33 cellular contexts compared by ENCODE assay signal in the genomic region with DNA sequence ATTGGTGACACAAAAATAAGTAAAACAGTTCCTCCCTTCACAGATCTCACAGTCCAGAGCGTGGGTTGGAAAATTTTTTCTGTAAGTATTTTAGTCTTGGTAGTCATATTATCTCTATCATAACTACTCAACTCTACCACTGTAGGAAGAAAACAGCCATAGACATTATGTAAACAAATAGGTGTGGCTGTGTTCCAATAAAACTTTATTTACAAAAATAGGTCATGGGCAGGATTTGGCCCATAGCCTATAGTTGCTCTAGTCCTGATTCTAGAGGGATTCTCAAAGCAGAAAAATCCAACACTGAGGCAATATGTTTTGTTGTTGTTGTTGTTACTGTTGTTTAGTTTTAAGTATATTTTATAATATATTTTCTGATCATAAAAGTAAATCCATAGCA.
"Had no signal": no experiment of that assay in that cellular context is flagged by ENCODE, and none has a peak within 500 bp of the region (broad histone marks: within the 10 kb centered on the region; RNA-seq: fewer than 3 reads in every experiment).

No MANE protein-coding gene starts in this region.

- H3K27ac ChIP-seq: adrenal gland, ascending aorta, body of pancreas, brain microvascular endothelial cell, breast epithelium, cardiac muscle cell had no signal

- H3K4me3 ChIP-seq: adrenal gland, ascending aorta, body of pancreas, breast epithelium, cardiac muscle cell had no signal

- H3K4me1 ChIP-seq: ascending aorta, body of pancreas, breast epithelium had no signal

- H3K36me3 ChIP-seq: adrenal gland, ascending aorta, brain microvascular endothelial cell, breast epithelium, cardiac muscle cell had no signal

- H3K9me3 ChIP-seq: adrenal gland, ascending aorta, body of pancreas, breast epithelium had no signal

- FAIRE-seq: astrocyte, bronchial epithelial cell, colon had no signal

- H3K27me3 ChIP-seq: adrenal gland, ascending aorta, body of pancreas, brain microvascular endothelial cell, breast epithelium, cardiac muscle cell had no signal

- ATAC-seq: activated naive CD4-positive, alpha-beta T cell treated with anti-CD3 and anti-CD28 coated beads, Interleukin-2, amount 50 U/mL, for 72 hours; activated naive CD8-positive, alpha-beta T cell treated with anti-CD3 and anti-CD28 coated beads, Interleukin-2, amount 50 U/mL, for 24 hours; activated T-cell treated with anti-CD3 and anti-CD28 coated beads, Interleukin-2, amount 50 U/mL, for 4 hours; activated T-cell treated with anti-CD3 and anti-CD28 coated beads, Interleukin-2, amount 50 U/mL, for 72 hours; activated T-helper 17 cell treated with anti-CD3 and anti-CD28 coated beads, Interleukin-2, amount 50 U/mL, for 72 hours; body of pancreas had no signal

- DNase-seq: activated effector memory CD4-positive, alpha-beta T cell treated with anti-CD3 and anti-CD28 coated beads, Interleukin-2, amount 50 U/mL, for 16 hours; activated effector memory CD4-positive, alpha-beta T cell treated with Interleukin-2 at 50 U/mL for 16 hours; activated gamma-delta T cell; activated gamma-delta T cell treated with Interleukin-2 at 50 U/mL for 16 hours; activated naive CD4-positive, alpha-beta T cell; activated naive CD4-positive, alpha-beta T cell treated with anti-CD3 and anti-CD28 coated beads for 36 hours; activated naive CD4-positive, alpha-beta T cell treated with anti-CD3 and anti-CD28 coated beads, Interleukin-2, amount 10 ng/mL, durations not matched to agents 7 days and 5 days; activated naive CD4-positive, alpha-beta T cell treated with anti-CD3 and anti-CD28 coated beads, Interleukin-2, amount 50 U/mL, for 16 hours; activated naive CD4-positive, alpha-beta T cell treated with Interleukin-2 at 50 U/mL for 16 hours; activated naive CD8-positive, alpha-beta T cell treated with anti-CD3 and anti-CD28 coated beads for 36 hours; activated naive CD8-positive, alpha-beta T cell treated with anti-CD3 and anti-CD28 coated beads, Interleukin-2, amount 10 ng/mL, durations not matched to agents 7 days and 5 days; activated naive CD8-positive, alpha-beta T cell treated with anti-CD3 and anti-CD28 coated beads, Interleukin-2, amount 50 U/mL, for 24 hours; activated T-cell treated with anti-CD3 and anti-CD28 coated beads, Interleukin-2, amount 50 U/mL, for 4 hours; activated T-cell treated with anti-CD3 and anti-CD28 coated beads, Interleukin-2, amount 50 U/mL, for 48 hours; activated T-cell treated with anti-CD3 and anti-CD28 coated beads, Interleukin-2, amount 50 U/mL, for 72 hours; adrenal gland; amniotic stem cell; amygdala; anterior cingulate cortex; aorta; body of pancreas; brain microvascular endothelial cell; caudate nucleus; central memory CD4-positive, alpha-beta T cell; cerebellar nuclear complex had no signal
